Comparison of ENCODE assay signal across 24 cellular contexts in the genomic region with DNA sequence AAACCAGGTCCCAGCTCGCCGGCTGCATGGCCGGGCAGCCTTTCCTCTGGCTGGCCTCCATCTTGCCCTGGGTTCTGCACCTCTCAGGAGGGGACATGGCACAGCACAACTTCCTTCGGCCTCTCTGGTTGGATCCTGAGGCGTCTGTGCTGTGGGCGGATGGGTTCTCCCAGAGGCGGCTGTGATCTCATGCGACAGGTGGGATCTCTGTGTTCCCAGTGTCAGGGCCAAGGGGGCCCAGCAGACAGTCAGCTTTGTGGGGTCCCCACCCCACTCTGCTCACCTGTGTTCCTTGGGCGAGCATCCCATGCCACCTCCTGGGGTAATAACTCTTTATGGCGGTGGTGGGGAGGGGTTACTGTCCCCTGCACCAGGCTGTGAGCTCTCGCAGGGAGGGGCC. TPM values are rescaled to one million over a fixed set of nuclear protein-coding genes. Genes with fewer than 3 reads are reported as not detected.
"Had no signal": no experiment of that assay in that cellular context is flagged by ENCODE, and none has a peak within 500 bp of the region (broad histone marks: within the 10 kb centered on the region; RNA-seq: fewer than 3 reads in every experiment).

No MANE protein-coding gene starts in this region.

- H3K36me3 ChIP-seq: colonic mucosa, left lung, neutrophil, pancreas, upper lobe of right lung had no signal

- H3K27ac ChIP-seq: colonic mucosa, left lung, neutrophil, pancreas, upper lobe of right lung had no signal

- FAIRE-seq: frontal cortex, pancreas had no signal

- H3K36me3 Mint-ChIP-seq: activated naive CD4-positive, alpha-beta T cell treated with anti-CD3 and anti-CD28 coated beads, Interleukin-2, amount 50 U/mL, for 24 hours; natural killer cell; stimulated activated effector memory CD8-positive, alpha-beta T cell treated with anti-CD3 and anti-CD28 coated beads, Interleukin-12 subunit alpha, Interleukin-12 subunit beta, amount 100 ng/mL, for 72 hours had no signal

- DNase-seq: activated CD4-positive, alpha-beta T cell treated with anti-CD3 and anti-CD28 coated beads, Interleukin-2, amount 50 U/mL, for 1 hour; activated CD8-positive, alpha-beta memory T cell treated with anti-CD3 and anti-CD28 coated beads for 24 hours; activated CD8-positive, alpha-beta memory T cell treated with anti-CD3 and anti-CD28 coated beads, Interleukin-2, amount 50 U/mL, for 48 hours; activated effector memory CD4-positive, alpha-beta T cell treated with anti-CD3 and anti-CD28 coated beads, Interleukin-2, amount 50 U/mL, for 16 hours; activated T-cell treated with anti-CD3 and anti-CD28 coated beads, Interleukin-2, amount 50 U/mL, for 48 hours; amniotic stem cell; hypothalamus; islet precursor cell; mammary epithelial cell; natural killer cell; stimulated activated CD4-positive, alpha-beta T cell treated with anti-CD3 and anti-CD28 coated beads, Interleukin-4, amount 100 ng/mL, for 24 hours; upper lobe of right lung had no signal

- H3K4me1 Mint-ChIP-seq: activated naive CD4-positive, alpha-beta T cell treated with anti-CD3 and anti-CD28 coated beads, Interleukin-2, amount 50 U/mL, for 24 hours; natural killer cell had no signal

- ATAC-seq: activated CD4-positive, CD25-positive, alpha-beta regulatory T cell treated with anti-CD3 and anti-CD28 coated beads, Interleukin-2, amount 50 U/mL, for 24 hours; left lung; natural killer cell; sciatic nerve; upper lobe of right lung had no signal

- H3K9me3 ChIP-seq: colonic mucosa, left lung, mucosa of descending colon, neutrophil, pancreas, upper lobe of right lung had no signal

- H3K4me3 Mint-ChIP-seq: activated naive CD4-positive, alpha-beta T cell treated with anti-CD3 and anti-CD28 coated beads, Interleukin-2, amount 50 U/mL, for 24 hours; natural killer cell; stimulated activated effector memory CD8-positive, alpha-beta T cell treated with anti-CD3 and anti-CD28 coated beads, Interleukin-12 subunit alpha, Interleukin-12 subunit beta, amount 100 ng/mL, for 72 hours; T-helper 1 cell treated with Interleukin-12 subunit alpha and Interleukin-12 subunit beta and Interleukin-4 antibody, amounts not matched to agents 30 μg/mL and 1 μg/mL, for 36 hours had no signal

- H3K4me3 ChIP-seq: colonic mucosa, left lung, mucosa of descending colon, pancreas, upper lobe of right lung had no signal

- H3K27me3 Mint-ChIP-seq: activated naive CD4-positive, alpha-beta T cell treated with anti-CD3 and anti-CD28 coated beads, Interleukin-2, amount 50 U/mL, for 24 hours had no signal

- H3K27ac Mint-ChIP-seq: activated naive CD4-positive, alpha-beta T cell treated with anti-CD3 and anti-CD28 coated beads, Interleukin-2, amount 50 U/mL, for 24 hours; natural killer cell; T-helper 1 cell treated with Interleukin-12 subunit alpha and Interleukin-12 subunit beta and Interleukin-4 antibody, amounts not matched to agents 30 μg/mL and 1 μg/mL, for 36 hours had no signal

- H3K4me1 ChIP-seq: left lung, upper lobe of right lung had no signal

- H3K9me3 Mint-ChIP-seq: activated naive CD4-positive, alpha-beta T cell treated with anti-CD3 and anti-CD28 coated beads, Interleukin-2, amount 50 U/mL, for 24 hours; natural killer cell; stimulated activated effector memory CD8-positive, alpha-beta T cell treated with anti-CD3 and anti-CD28 coated beads, Interleukin-12 subunit alpha, Interleukin-12 subunit beta, amount 100 ng/mL, for 72 hours; T-helper 1 cell treated with Interleukin-12 subunit alpha and Interleukin-12 subunit beta and Interleukin-4 antibody, amounts not matched to agents 30 μg/mL and 1 μg/mL, for 36 hours had no signal

- H3K27me3 ChIP-seq: colonic mucosa, left lung, pancreas, upper lobe of right lung had no signal

RNA-seq across cellular contexts. Expression of gene FA2H, which starts 35.8 kb away (rescaled TPM):
- total RNA-seq: cardiac septum, mammary epithelial cell had no signal
